Comparison of ENCODE assay signal across 26 cellular contexts in genomic region chr2:16441431-16441830, GRCh38.
"Had no signal": no experiment of that assay in that cellular context is flagged by ENCODE, and none has a peak within 500 bp of the region (broad histone marks: within the 10 kb centered on the region; RNA-seq: fewer than 3 reads in every experiment).

No MANE protein-coding gene starts in this region.

- ATAC-seq: activated CD4-positive, CD25-positive, alpha-beta regulatory T cell treated with anti-CD3 and anti-CD28 coated beads, Interleukin-2, amount 50 U/mL, for 24 hours; activated naive CD8-positive, alpha-beta T cell treated with anti-CD3 and anti-CD28 coated beads, Interleukin-2, amount 50 U/mL, for 24 hours; body of pancreas; naive thymus-derived CD8-positive, alpha-beta T cell; pancreas; sciatic nerve; stimulated activated naive B cell treated with anti-CD40 and anti-IgM and Interleukin-4, amounts not matched to agents 10 μg/mL and 1 μg/mL and 100 μg/mL, for 72 hours had no signal

- FAIRE-seq: kidney, pancreas, TTC549 had no signal

- DNase-seq: activated CD4-positive, alpha-beta memory T cell treated with anti-CD3 and anti-CD28 coated beads, Interleukin-2, amount 10 ng/mL, durations not matched to agents 7 days and 5 days; activated CD4-positive, alpha-beta T cell treated with anti-CD3 and anti-CD28 coated beads for 48 hours; activated CD8-positive, alpha-beta memory T cell treated with anti-CD3 and anti-CD28 coated beads, Interleukin-2, amount 50 U/mL, for 48 hours; activated gamma-delta T cell; activated naive CD8-positive, alpha-beta T cell treated with anti-CD3 and anti-CD28 coated beads, Interleukin-2, amount 50 U/mL, for 24 hours; activated T-cell treated with anti-CD3 and anti-CD28 coated beads, Interleukin-2, amount 50 U/mL, for 24 hours; amygdala; body of pancreas; cerebellar nuclear complex; colonic mucosa; effector CD8-positive, alpha-beta T cell; foreskin fibroblast; head of caudate nucleus; hippocampal formation; kidney; naive thymus-derived CD8-positive, alpha-beta T cell; nucleus accumbens; pancreas; retina; stimulated activated CD4-positive, alpha-beta T cell treated with anti-CD3 and anti-CD28 coated beads, Interleukin-1b, Interleukin-23, amount 100 ng/mL, for 48 hours; stimulated activated naive B cell treated with anti-CD40 and anti-IgM and Interleukin-4, amounts not matched to agents 10 μg/mL and 1 μg/mL and 100 μg/mL, for 72 hours; SW 1271; T-helper 9 cell had no signal
